Comparison of ENCODE assay signal across 22 cellular contexts in genomic region chr7:82081644-82082224, GRCh38.
"Had no signal": no experiment of that assay in that cellular context is flagged by ENCODE, and none has a peak within 500 bp of the region (broad histone marks: within the 10 kb centered on the region; RNA-seq: fewer than 3 reads in every experiment).

No MANE protein-coding gene starts in this region.

- H3K4me1 Mint-ChIP-seq: activated B cell treated with CpG ODN at 0.5 μM for 24 hours; activated CD4-positive, alpha-beta memory T cell treated with anti-CD3 and anti-CD28 coated beads, Interleukin-2, amount 10 ng/mL, durations not matched to agents 7 days and 5 days; activated CD8-positive, alpha-beta memory T cell treated with anti-CD3 and anti-CD28 coated beads, Interleukin-2, amount 10 ng/mL, durations not matched to agents 7 days and 5 days; activated naive CD8-positive, alpha-beta T cell treated with anti-CD3 and anti-CD28 coated beads, Interleukin-2, amount 10 ng/mL, durations not matched to agents 7 days and 5 days; naive thymus-derived CD8-positive, alpha-beta T cell; stimulated activated memory B cell treated with anti-CD40 and anti-IgM and Interleukin-4, amounts not matched to agents 10 μg/mL and 1 μg/mL and 100 μg/mL, for 72 hours had no signal

- H3K36me3 Mint-ChIP-seq: activated CD8-positive, alpha-beta memory T cell treated with anti-CD3 and anti-CD28 coated beads, Interleukin-2, amount 10 ng/mL, durations not matched to agents 7 days and 5 days; activated naive CD8-positive, alpha-beta T cell treated with anti-CD3 and anti-CD28 coated beads, Interleukin-2, amount 10 ng/mL, durations not matched to agents 7 days and 5 days; naive thymus-derived CD8-positive, alpha-beta T cell; stimulated activated memory B cell treated with anti-CD40 and anti-IgM and Interleukin-4, amounts not matched to agents 10 μg/mL and 1 μg/mL and 100 μg/mL, for 72 hours had no signal

- H3K4me3 ChIP-seq: cardiac muscle cell, left ventricle myocardium inferior, pancreas, smooth muscle cell, vagina had no signal

- ATAC-seq: activated CD8-positive, alpha-beta memory T cell treated with anti-CD3 and anti-CD28 coated beads, Interleukin-2, amount 10 ng/mL, durations not matched to agents 7 days and 5 days; foreskin keratinocyte; naive thymus-derived CD8-positive, alpha-beta T cell; sciatic nerve; stimulated activated memory B cell treated with anti-CD40 and anti-IgM and Interleukin-4, amounts not matched to agents 10 μg/mL and 1 μg/mL and 100 μg/mL, for 72 hours had no signal

- H3K4me3 Mint-ChIP-seq: activated B cell treated with CpG ODN at 0.5 μM for 24 hours; activated CD4-positive, alpha-beta memory T cell treated with anti-CD3 and anti-CD28 coated beads, Interleukin-2, amount 10 ng/mL, durations not matched to agents 7 days and 5 days; activated CD8-positive, alpha-beta memory T cell treated with anti-CD3 and anti-CD28 coated beads, Interleukin-2, amount 10 ng/mL, durations not matched to agents 7 days and 5 days; activated naive CD8-positive, alpha-beta T cell treated with anti-CD3 and anti-CD28 coated beads, Interleukin-2, amount 10 ng/mL, durations not matched to agents 7 days and 5 days; naive thymus-derived CD8-positive, alpha-beta T cell; stimulated activated memory B cell treated with anti-CD40 and anti-IgM and Interleukin-4, amounts not matched to agents 10 μg/mL and 1 μg/mL and 100 μg/mL, for 72 hours had no signal

- H3K9me3 Mint-ChIP-seq: activated naive CD8-positive, alpha-beta T cell treated with anti-CD3 and anti-CD28 coated beads, Interleukin-2, amount 10 ng/mL, durations not matched to agents 7 days and 5 days had no signal

- H3K27ac ChIP-seq: cardiac muscle cell, epithelial cell of prostate, foreskin keratinocyte, left ventricle myocardium inferior, neutrophil, pancreas, vagina had no signal

- H3K9me3 ChIP-seq: left ventricle myocardium inferior, neutrophil, pancreas, vagina had no signal

- FAIRE-seq: pancreas, TTC549 had no signal

- H3K4me1 ChIP-seq: foreskin keratinocyte, pancreas, vagina had no signal

- H3K27ac Mint-ChIP-seq: activated B cell treated with CpG ODN at 0.5 μM for 24 hours; activated CD4-positive, alpha-beta memory T cell treated with anti-CD3 and anti-CD28 coated beads, Interleukin-2, amount 10 ng/mL, durations not matched to agents 7 days and 5 days; activated CD8-positive, alpha-beta memory T cell treated with anti-CD3 and anti-CD28 coated beads, Interleukin-2, amount 10 ng/mL, durations not matched to agents 7 days and 5 days; activated naive CD8-positive, alpha-beta T cell treated with anti-CD3 and anti-CD28 coated beads, Interleukin-2, amount 10 ng/mL, durations not matched to agents 7 days and 5 days; naive thymus-derived CD8-positive, alpha-beta T cell; stimulated activated memory B cell treated with anti-CD40 and anti-IgM and Interleukin-4, amounts not matched to agents 10 μg/mL and 1 μg/mL and 100 μg/mL, for 72 hours had no signal

- DNase-seq: activated B cell treated with CpG ODN at 0.5 μM for 24 hours; activated CD4-positive, alpha-beta memory T cell treated with anti-CD3 and anti-CD28 coated beads, Interleukin-2, amount 10 ng/mL, durations not matched to agents 7 days and 5 days; activated CD4-positive, alpha-beta T cell treated with anti-CD3 and anti-CD28 coated beads for 48 hours; activated CD8-positive, alpha-beta memory T cell treated with anti-CD3 and anti-CD28 coated beads, Interleukin-2, amount 10 ng/mL, durations not matched to agents 7 days and 5 days; activated naive CD4-positive, alpha-beta T cell treated with Interleukin-2 at 50 U/mL for 16 hours; activated naive CD8-positive, alpha-beta T cell treated with anti-CD3 and anti-CD28 coated beads, Interleukin-2, amount 10 ng/mL, durations not matched to agents 7 days and 5 days; amygdala; foreskin keratinocyte; hippocampal formation; left ventricle myocardium inferior; mesenchymal stem cell; naive thymus-derived CD8-positive, alpha-beta T cell; stimulated activated CD4-positive, alpha-beta T cell treated with anti-CD3 and anti-CD28 coated beads, Interleukin-4, amount 100 ng/mL, for 24 hours had no signal

- H3K27me3 ChIP-seq: cardiac muscle cell, foreskin keratinocyte, neutrophil, pancreas, vagina had no signal

- H3K27me3 Mint-ChIP-seq: activated B cell treated with CpG ODN at 0.5 μM for 24 hours; activated CD4-positive, alpha-beta memory T cell treated with anti-CD3 and anti-CD28 coated beads, Interleukin-2, amount 10 ng/mL, durations not matched to agents 7 days and 5 days; activated CD8-positive, alpha-beta memory T cell treated with anti-CD3 and anti-CD28 coated beads, Interleukin-2, amount 10 ng/mL, durations not matched to agents 7 days and 5 days; activated naive CD8-positive, alpha-beta T cell treated with anti-CD3 and anti-CD28 coated beads, Interleukin-2, amount 10 ng/mL, durations not matched to agents 7 days and 5 days; naive thymus-derived CD8-positive, alpha-beta T cell; stimulated activated memory B cell treated with anti-CD40 and anti-IgM and Interleukin-4, amounts not matched to agents 10 μg/mL and 1 μg/mL and 100 μg/mL, for 72 hours had no signal

- H3K36me3 ChIP-seq: cardiac muscle cell, neutrophil, pancreas, vagina had no signal
